Comparison of ENCODE assay signal across 9 cellular contexts in genomic region chr14:64715628-64716412, GRCh38. TPM values are rescaled to one million over a fixed set of nuclear protein-coding genes. Genes with fewer than 3 reads are reported as not detected.
DNase-seq lines count a peak whose midpoint lies in the region; ATAC-seq and TF ChIP-seq lines count a peak whose summit lies in the region.
"Had no signal": no experiment of that assay in that cellular context is flagged by ENCODE, and none has a peak within 500 bp of the region (broad histone marks: within the 10 kb centered on the region; RNA-seq: fewer than 3 reads in every experiment).

No MANE protein-coding gene starts in this region.

- H3K27me3 ChIP-seq in HUES64 (ENCODE audit: insufficient read depth, low read length) (no peaks in the 10 kb centered on the region), colonic mucosa (no peaks in the 10 kb centered on the region), layer of hippocampus (ENCODE audit: control insufficient read depth, insufficient read depth, low read length) (no peaks in the 10 kb centered on the region), smooth muscle cell (ENCODE audit: low read depth) (no peaks in the 10 kb centered on the region)

- peak overlapping the region; percentile 62; the same call in 1 of the 2 replicates for H3K27ac ChIP-seq in HUES64 (ENCODE audit: low read depth, low read length)
- peak overlapping the region; percentile 65 for H3K27ac ChIP-seq in colonic mucosa
- H3K27ac ChIP-seq in layer of hippocampus (ENCODE audit: low read depth, low read length): peak overlapping the region; percentile 91
- peak overlapping the region; percentile 80 for H3K27ac ChIP-seq in smooth muscle cell (ENCODE audit: low read depth)

- H3F3A ChIP-seq in smooth muscle cell (ENCODE audit: low read depth): peaks cover 4% of the 10 kb centered on the region

- H3K9ac ChIP-seq in HUES64 (ENCODE audit: low read depth, low read length) (0 out of 2 replicates have a peak overlapping the region, but pooled peaks have one; percentile 19), colonic mucosa (ENCODE audit: low read depth in 2 of 2, low read length in 2 of 2) (peak overlapping the region; percentile 41 to 78), smooth muscle cell (ENCODE audit: low read depth) (peak overlapping the region; percentile 52)

- 10% methylated on average over 21 of the region's 22 CpGs for WGBS in HUES64
- WGBS in smooth muscle cell (ENCODE audit: low lambda C conversion rate): 16% methylated on average over 21 of the region's 22 CpGs

- DNase-seq in colonic mucosa (peak; percentile 53), smooth muscle cell (lab: John Stamatoyannopoulos, UW; ENCODE audit: unreplicated experiment) (no peak), posterior vena cava (ENCODE audit: low spot score) (no peak), ureter (ENCODE audit: low spot score) (no peak)
- DNase-seq: NCI-H446 treated with DMSO at 0.1 percent for 48 hours had no signal

- H3K9me3 ChIP-seq in HUES64 (ENCODE audit: insufficient read depth, low read depth, low read length) (peaks cover 18% of the 10 kb centered on the region; the same call in 1 of the 2 replicates), colonic mucosa (no peaks in the 10 kb centered on the region), smooth muscle cell (replicated peaks; ENCODE audit: low read depth) (peaks cover 7% of the 10 kb centered on the region)

- ATAC-seq in HG02973 (IDR thresholded peaks at IDR 0.05; ENCODE audit: unreplicated experiment): no peak
- no peak for ATAC-seq in HG03571 (IDR thresholded peaks at IDR 0.05; ENCODE audit: unreplicated experiment)

- peak overlapping the region; percentile 78 for H3K4me2 ChIP-seq in smooth muscle cell

- intact Hi-C loops in colonic mucosa (cut with DNase I) (no loop called here), posterior vena cava (cut with DNase I) (no loop called here)

- H2AFZ ChIP-seq in smooth muscle cell (ENCODE audit: low read depth): peak overlapping the region; percentile 64

- no peak for TF ChIP-seq CTCF in colonic mucosa (IDR thresholded peaks at IDR 0.05)
- no peak for TF ChIP-seq CTCF in smooth muscle cell (IDR thresholded peaks at IDR 0.05; ENCODE audit: borderline replicate concordance, insufficient read depth, poor library complexity, severe bottlenecking)

- H3K79me2 ChIP-seq in smooth muscle cell (ENCODE audit: low read depth): peaks cover 94% of the 10 kb centered on the region

- H3K4me1 ChIP-seq in HUES64 (ENCODE audit: insufficient read depth, low read length) (peaks cover 58% of the 10 kb centered on the region), colonic mucosa (peaks cover 35% of the 10 kb centered on the region), smooth muscle cell (ENCODE audit: low read depth) (peaks cover 31% of the 10 kb centered on the region)

- H3K4me3 ChIP-seq in HUES64 (ENCODE audit: low read length) (peak overlapping the region; percentile 43), colonic mucosa (peak overlapping the region; percentile 19), smooth muscle cell (peak overlapping the region; percentile 29)

- H3K36me3 ChIP-seq in HUES64 (ENCODE audit: insufficient read depth, low read length) (no peaks in the 10 kb centered on the region), colonic mucosa (no peaks in the 10 kb centered on the region), smooth muscle cell (ENCODE audit: low read depth) (peaks cover 2% of the 10 kb centered on the region)

- H4K20me1 ChIP-seq in smooth muscle cell (ENCODE audit: low read depth): no peaks in the 10 kb centered on the region

RNA-seq across cellular contexts. Expression of gene PLEKHG3, which starts 11.6 kb away (rescaled TPM):
- polyA plus RNA-seq in HUES64 (2013, experiment 1 of 2): 32.9 TPM
- polyA plus RNA-seq in HUES64 (2013, experiment 2 of 2): 23.8 TPM
- total RNA-seq in colonic mucosa (100 to 1,000 TPM in 1 of 2 donors, 10 to 100 TPM in 1; 78.8 to 106 TPM), smooth muscle cell (15.6 and 17.6 TPM in 2 replicates), posterior vena cava (10 to 100 TPM; 54.6 to 58.1 TPM), ureter (111 TPM)
- polyA plus RNA-seq in smooth muscle cell: 18.3 and 21.9 TPM in 2 replicates
